13 cellular contexts compared by ENCODE assay signal in the genomic region with DNA sequence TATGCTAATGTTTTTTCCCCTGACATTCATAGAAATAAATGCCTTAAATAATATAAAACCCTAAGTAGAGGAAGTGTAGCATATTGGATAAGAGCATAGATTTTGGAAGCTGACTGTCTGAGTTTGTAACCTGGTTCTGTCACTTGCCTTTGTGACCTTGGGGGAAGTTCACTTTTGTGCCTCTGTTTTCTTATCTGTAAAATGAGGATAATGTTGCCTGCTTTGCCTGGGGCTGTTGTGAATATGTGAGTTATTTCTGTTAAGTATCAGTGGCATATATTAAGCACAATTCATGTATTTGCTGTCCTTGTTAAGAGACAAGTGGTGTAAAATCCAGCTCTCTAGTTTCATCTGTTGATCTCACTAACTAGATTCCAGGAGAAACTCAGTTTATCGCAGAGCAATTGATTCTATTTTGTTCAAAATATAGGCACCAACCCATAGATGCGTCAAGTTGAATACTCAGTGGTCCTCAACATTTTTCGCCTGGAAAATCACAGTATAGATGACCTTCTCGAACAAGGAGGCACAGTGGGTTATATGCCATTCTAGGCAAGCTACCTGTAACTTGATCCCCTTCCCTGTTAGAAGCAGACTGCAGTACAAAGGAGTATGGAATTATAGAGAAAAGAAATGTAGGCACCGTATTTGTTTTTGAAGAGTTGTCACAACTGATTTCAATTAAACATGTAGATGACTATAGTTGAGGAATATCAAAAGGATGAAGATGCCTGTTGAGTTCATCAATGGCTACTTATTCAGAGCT.
"Had no signal": no experiment of that assay in that cellular context is flagged by ENCODE, and none has a peak within 500 bp of the region (broad histone marks: within the 10 kb centered on the region; RNA-seq: fewer than 3 reads in every experiment).

No MANE protein-coding gene starts in this region.

- H3K4me1 ChIP-seq: pancreas, upper lobe of left lung had no signal

- FAIRE-seq: colon, pancreas, TTC549 had no signal

- ATAC-seq: activated T-helper 17 cell treated with anti-CD3 and anti-CD28 coated beads, Interleukin-2, amount 50 U/mL, for 72 hours; pancreas had no signal

- H3K4me1 Mint-ChIP-seq: activated CD4-positive, alpha-beta T cell treated with anti-CD3 and anti-CD28 coated beads, Interleukin-2, amount 10 ng/mL, durations not matched to agents 7 days and 5 days; activated T-helper 17 cell treated with anti-CD3 and anti-CD28 coated beads, Interleukin-2, amount 50 U/mL, for 72 hours; neural crest cell had no signal

- H3K27me3 Mint-ChIP-seq: activated CD4-positive, alpha-beta T cell treated with anti-CD3 and anti-CD28 coated beads, Interleukin-2, amount 10 ng/mL, durations not matched to agents 7 days and 5 days; stimulated activated naive CD8-positive, alpha-beta T cell treated with anti-CD3 and anti-CD28 coated beads, Interleukin-15, Interleukin-2, amounts not matched to agents 100 ng/mL and 50 ng/mL, for 24 hours had no signal

- H3K36me3 ChIP-seq: pancreas had no signal

- DNase-seq: activated CD4-positive, alpha-beta T cell treated with anti-CD3 and anti-CD28 coated beads, Interleukin-2, amount 10 ng/mL, durations not matched to agents 7 days and 5 days; activated CD4-positive, CD25-positive, alpha-beta regulatory T cell; activated CD8-positive, alpha-beta memory T cell treated with anti-CD3 and anti-CD28 coated beads for 24 hours; activated naive CD4-positive, alpha-beta T cell treated with anti-CD3 and anti-CD28 coated beads for 36 hours; effector CD4-positive, alpha-beta T cell; pancreas; stimulated activated CD4-positive, alpha-beta T cell treated with anti-CD3 and anti-CD28 coated beads, Interleukin-4, amount 100 ng/mL, for 1 hour; upper lobe of left lung had no signal

- H3K4me3 Mint-ChIP-seq: activated CD4-positive, alpha-beta T cell treated with anti-CD3 and anti-CD28 coated beads, Interleukin-2, amount 10 ng/mL, durations not matched to agents 7 days and 5 days; activated naive CD4-positive, alpha-beta T cell treated with anti-CD3 and anti-CD28 coated beads for 36 hours; activated T-helper 17 cell treated with anti-CD3 and anti-CD28 coated beads, Interleukin-2, amount 50 U/mL, for 72 hours; neural crest cell; stimulated activated naive CD8-positive, alpha-beta T cell treated with anti-CD3 and anti-CD28 coated beads, Interleukin-15, Interleukin-2, amounts not matched to agents 100 ng/mL and 50 ng/mL, for 24 hours had no signal

- H3K9me3 ChIP-seq: pancreas, upper lobe of left lung had no signal

- H3K27me3 ChIP-seq: pancreas, upper lobe of left lung had no signal

- H3K27ac ChIP-seq: pancreas, upper lobe of left lung had no signal

- H3K27ac Mint-ChIP-seq: activated CD4-positive, alpha-beta T cell treated with anti-CD3 and anti-CD28 coated beads, Interleukin-2, amount 10 ng/mL, durations not matched to agents 7 days and 5 days; activated naive CD4-positive, alpha-beta T cell treated with anti-CD3 and anti-CD28 coated beads for 36 hours; activated T-helper 17 cell treated with anti-CD3 and anti-CD28 coated beads, Interleukin-2, amount 50 U/mL, for 72 hours; stimulated activated naive CD8-positive, alpha-beta T cell treated with anti-CD3 and anti-CD28 coated beads, Interleukin-15, Interleukin-2, amounts not matched to agents 100 ng/mL and 50 ng/mL, for 24 hours had no signal

- H3K4me3 ChIP-seq: pancreas, upper lobe of left lung had no signal
